Comparison of ENCODE assay signal across 8 cellular contexts in the genomic region with DNA sequence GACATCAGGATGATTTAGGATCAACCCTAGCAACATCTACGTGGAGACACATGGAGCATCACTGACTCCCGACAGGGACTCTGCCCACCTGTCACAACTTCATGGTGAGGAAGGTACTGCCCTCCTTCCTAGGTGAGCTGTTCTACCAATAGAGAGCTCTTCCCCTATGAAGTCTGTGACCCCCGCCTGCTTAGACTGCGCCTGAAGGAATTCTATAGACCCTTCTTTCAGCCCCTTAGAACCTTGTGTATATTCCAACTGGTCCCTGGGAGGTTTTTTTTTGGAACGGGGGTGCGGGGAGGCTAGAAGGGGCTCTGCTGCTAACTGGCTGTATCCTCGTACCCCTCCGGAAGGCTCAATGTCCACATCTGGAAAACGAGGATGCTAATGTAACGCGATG. TPM values are rescaled to one million over a fixed set of nuclear protein-coding genes. Genes with fewer than 3 reads are reported as not detected.
A peak's percentile ranks its signal among the peaks of the same experiment; 100 is the strongest.
DNase-seq lines count a peak whose midpoint lies in the region; ATAC-seq, FAIRE-seq and TF ChIP-seq lines count a peak whose summit lies in the region.

No MANE protein-coding gene starts in this region.

- peaks cover 2% of the 10 kb centered on the region; the same call in 1 of the 2 replicates for H3K4me1 ChIP-seq in IMR-90 (ENCODE audit: control insufficient read depth, insufficient read depth, low read length)
- H3K4me1 ChIP-seq in mucosa of stomach (ENCODE audit: control insufficient read depth, insufficient read depth, low read length) = peaks cover 11% of the 10 kb centered on the region

- peak overlapping the region; percentile 0 for H2AFZ ChIP-seq in IMR-90 (replicated peaks; ENCODE audit: low read length, poor library complexity)

- peak overlapping the region; percentile 95 for H3K4me3 ChIP-seq in AG04450 (ENCODE audit: low read depth, low read length)
- peak overlapping the region; percentile 66 for H3K4me3 ChIP-seq in IMR-90 (ENCODE audit: insufficient read depth, low read depth, low read length)
- peak overlapping the region; percentile 53 for H3K4me3 ChIP-seq in bronchial epithelial cell (ENCODE audit: low read depth, low read length)
- peak overlapping the region; percentile 59 for H3K4me3 ChIP-seq in mucosa of stomach (ENCODE audit: low read length)

- H3K4ac ChIP-seq in IMR-90 (ENCODE audit: low read depth, low read length) = peak overlapping the region; percentile 39; the same call in 1 of the 2 replicates

- CTCF ChIA-PET in AG04450 (lab: Charles Lee) (interaction anchor here (0.6 to 1.6 kb wide), 3 partner anchors 50 to 175 kb away, joined by 5 to 10 read pairs (median 8); no protein-coding TSS in a partner anchor), IMR-90 (lab: Yijun Ruan, JAX) (interaction anchor here (1.0 to 1.8 kb wide), 2 partner anchors 38 to 52 kb away, joined by 3 to 6 read pairs; no protein-coding TSS in a partner anchor)

- DNase-seq in AG04450 (ENCODE audit: low read depth, low spot score) (no peak), IMR-90 (no peak), bronchial epithelial cell (ENCODE audit: low read depth) (no peak), RPMI8226 (no peak), NCI-H2227 treated with DMSO at 0.1 percent for 48 hours (lab: John Stamatoyannopoulos, UW) (no peak), NCI-H748 (lab: John Stamatoyannopoulos, UW; ENCODE audit: unreplicated experiment) (no peak)
- no peak for DNase-seq in NK-92 treated with Interleukin-12 subunit alpha and Interleukin-12 subunit beta, amount 100 ng/mL, for 24 hours (lab: John Stamatoyannopoulos, UW)

- in situ Hi-C loops in IMR-90 (cut with MboI; ENCODE audit: low sequenced_read_pairs) = loop anchor here (10.0 kb wide), 1 partner anchor 219 kb away; no protein-coding TSS in a partner anchor

- TF ChIP-seq POLR2A in IMR-90 (IDR thresholded peaks at IDR 0.05; ENCODE audit: low read depth, low read length) = no peak

- no peak for FAIRE-seq in bronchial epithelial cell (lab: Jason Lieb, UNC)

- no peak overlapping the region for H4K91ac ChIP-seq in IMR-90 (ENCODE audit: insufficient read depth, low read depth, low read length)

- H2AK9ac ChIP-seq in IMR-90 (replicated peaks; ENCODE audit: low read depth, low read length, poor library complexity) = peak overlapping the region; percentile 65

- H4K20me1 ChIP-seq in IMR-90 (ENCODE audit: insufficient read depth, low read length) = no peaks in the 10 kb centered on the region

- H3K36me3 ChIP-seq in IMR-90 (ENCODE audit: control insufficient read depth, insufficient read depth, low read length) (peaks cover 12% of the 10 kb centered on the region), bronchial epithelial cell (ENCODE audit: control insufficient read depth, insufficient read depth, low read length) (peaks cover 1% of the 10 kb centered on the region), mucosa of stomach (ENCODE audit: control insufficient read depth, insufficient read depth, low read length) (no peaks in the 10 kb centered on the region)

- H4K5ac ChIP-seq in IMR-90 (ENCODE audit: low read depth, low read length) = no peak overlapping the region

- H4K8ac ChIP-seq in IMR-90 (ENCODE audit: low read depth in 2 of 2, low read length in 2 of 2) = peak overlapping the region; percentile 76 to 94; a peak in 2 of 4 replicates

- 0% methylated on average over 3 of the region's 11 CpGs; no CpG with 5 or more reads in 1 of the 2 experiments for WGBS in IMR-90 (ENCODE audit: extremely low coverage in 2 of 2, insufficient read length in 1 of 2), 2 experiments

- TF ChIP-seq RAD21 in IMR-90 (IDR thresholded peaks at IDR 0.05; ENCODE audit: low read length) = no peak

- H3K18ac ChIP-seq in IMR-90 (ENCODE audit: low read depth, low read length) = no peak overlapping the region

- H3K9me3 ChIP-seq in AG04450 (ENCODE audit: control insufficient read depth, insufficient read depth, low read length) = no peaks in the 10 kb centered on the region
- no peaks in the 10 kb centered on the region for H3K9me3 ChIP-seq in IMR-90 (ENCODE audit: control insufficient read depth, insufficient read depth, low read length)
- H3K9me3 ChIP-seq in mucosa of stomach (ENCODE audit: control insufficient read depth, low read length) = no peaks in the 10 kb centered on the region

- H3K79me1 ChIP-seq in IMR-90 (ENCODE audit: low read depth in 1 of 2, low read length in 2 of 2) = peaks cover 26 to 30% of the 10 kb centered on the region in 2 experiments

- peak overlapping the region; percentile 96; the same call in 1 of the 2 replicates for H3K14ac ChIP-seq in IMR-90 (replicated peaks; ENCODE audit: low read depth, low read length)

- H3K23ac ChIP-seq in IMR-90 (ENCODE audit: low read depth, low read length) = no peak overlapping the region; the same call in 1 of the 2 replicates

- H3K27me3 ChIP-seq in AG04450 (ENCODE audit: control insufficient read depth, insufficient read depth, low read length) (no peaks in the 10 kb centered on the region), IMR-90 (ENCODE audit: control insufficient read depth, insufficient read depth, low read length) (no peaks in the 10 kb centered on the region), bronchial epithelial cell (ENCODE audit: control insufficient read depth, insufficient read depth, low read length) (no peaks in the 10 kb centered on the region), mucosa of stomach (ENCODE audit: control insufficient read depth, insufficient read depth, low read length) (no peaks in the 10 kb centered on the region)

- no peak overlapping the region for H2AK5ac ChIP-seq in IMR-90 (ENCODE audit: low read depth, low read length)

- H3K9ac ChIP-seq in IMR-90 (ENCODE audit: low read depth, low read length) (peak overlapping the region; percentile 92), mucosa of stomach (ENCODE audit: low read length) (peak overlapping the region; percentile 81)

- H2BK20ac ChIP-seq in IMR-90 (ENCODE audit: low read depth, low read length) = no peak overlapping the region

- no peak overlapping the region for H2BK15ac ChIP-seq in IMR-90 (ENCODE audit: low read depth, low read length)

- peaks cover 4% of the 10 kb centered on the region for H3K9me1 ChIP-seq in IMR-90 (ENCODE audit: insufficient read depth, low read length)

- H2BK120ac ChIP-seq in IMR-90 (ENCODE audit: low read depth, low read length) = no peak overlapping the region

- intact Hi-C loops in IMR-90 (cut with micrococcal nuclease) = loop anchor here (1.0 kb wide), 1 partner anchor 173 kb away; a partner anchor contains a TSS

- dilution Hi-C loops in IMR-90 (cut with HindIII; ENCODE audit: low sequenced_read_pairs, unreplicated experiment) = no loop called here

- no peak overlapping the region for H2BK5ac ChIP-seq in IMR-90 (ENCODE audit: low read depth, low read length, poor library complexity, severe bottlenecking)

- POLR2A ChIA-PET in AG04450 (lab: Yijun Ruan, JAX) = interaction anchor here (0.7 to 1.2 kb wide), 6 partner anchors 52 to 232 kb away, joined by 3 to 11 read pairs (median 4); a partner anchor contains a TSS
- POLR2A ChIA-PET in IMR-90 (lab: Charles Lee; ENCODE audit: unreplicated experiment) = no interaction called here

- peak overlapping the region; percentile 95 for H3K4me2 ChIP-seq in IMR-90 (ENCODE audit: low read depth, low read length)

- H3K27ac ChIP-seq in AG04450 (ENCODE audit: low read depth, low read length) = no peak overlapping the region
- no peak overlapping the region for H3K27ac ChIP-seq in IMR-90 (ENCODE audit: insufficient read depth, low read length)

- no peak for ATAC-seq in IMR-90 (ENCODE audit: low read depth)

- H3K56ac ChIP-seq in IMR-90 (ENCODE audit: extremely low read depth, insufficient read depth, low read length) = peak overlapping the region; percentile 94; the same call in 1 of the 2 replicates

- BruUV-seq in IMR-90 (replicated peaks; lab: Mats Ljungman, UMichigan) = no TSS peak

- TF ChIP-seq CTCF in AG04450 (IDR thresholded peaks at IDR 0.05; ENCODE audit: low read depth, low read length) (no peak), IMR-90 (conservative IDR thresholded peaks at IDR 0.05; ENCODE audit: low read depth, low read length) (no peak), bronchial epithelial cell (IDR thresholded peaks at IDR 0.05; ENCODE audit: insufficient read depth, low read length, severe bottlenecking) (no peak)

TF ChIP-seq in IMR-90, 13 proteins besides CTCF, POLR2A, EP300 and RAD21 (continues in another document):
- TF ChIP-seq RCOR1 (IDR thresholded peaks at IDR 0.05; ENCODE audit: insufficient replicate concordance, low read length) = no peak
- TF ChIP-seq, protein P1, sequence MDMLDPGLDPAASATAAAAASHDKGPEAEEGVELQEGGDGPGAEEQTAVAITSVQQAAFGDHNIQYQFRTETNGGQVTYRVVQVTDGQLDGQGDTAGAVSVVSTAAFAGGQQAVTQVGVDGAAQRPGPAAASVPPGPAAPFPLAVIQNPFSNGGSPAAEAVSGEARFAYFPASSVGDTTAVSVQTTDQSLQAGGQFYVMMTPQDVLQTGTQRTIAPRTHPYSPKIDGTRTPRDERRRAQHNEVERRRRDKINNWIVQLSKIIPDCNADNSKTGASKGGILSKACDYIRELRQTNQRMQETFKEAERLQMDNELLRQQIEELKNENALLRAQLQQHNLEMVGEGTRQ (IDR thresholded peaks at IDR 0.05; ENCODE audit: low read depth, low read length) = no peak
- TF ChIP-seq FOS (IDR thresholded peaks at IDR 0.05; ENCODE audit: low read depth, low read length) = no peak
- no peak for TF ChIP-seq MAFK (IDR thresholded peaks at IDR 0.05; ENCODE audit: low read depth, low read length)
- TF ChIP-seq RFX5 (IDR thresholded peaks at IDR 0.05; ENCODE audit: low read depth, low read length) = no peak
- no peak for TF ChIP-seq MAZ (IDR thresholded peaks at IDR 0.05; ENCODE audit: borderline replicate concordance, low read depth, low read length)

RNA-seq across cellular contexts. Expression of a gene that starts 0.6 kb away (rescaled TPM):
- polyA plus RNA-seq in AG04450 (2011; rRNA removed) (28.4 and 29.4 TPM in 2 replicates), IMR-90 (2012; rRNA removed) (23.4 and 24.0 TPM in 2 replicates)
- 45.2 and 47.7 TPM in 2 replicates for polyA minus RNA-seq in AG04450 (2011; rRNA and poly(A)+ RNA removed)
- total RNA-seq in IMR-90 (2012; rRNA removed) (44.4 and 52.5 TPM in 2 replicates), bronchial epithelial cell (17.5 and 29.7 TPM in 2 replicates)
- 11.1 and 11.6 TPM in 2 replicates for polyA plus RNA-seq in IMR-90 (2012; cell fraction: cytosol; rRNA removed)
- polyA plus RNA-seq in IMR-90 (2012; cell fraction: nucleus; rRNA removed; ENCODE audit: low replicate concordance) = 45.5 and 82.3 TPM in 2 replicates

RNA-seq across cellular contexts. Expression of a gene that starts 29.2 kb away (rescaled TPM):
- polyA plus RNA-seq in AG04450 (2011; rRNA removed) (3.1 and 3.3 TPM in 2 replicates), IMR-90 (2012; rRNA removed) (0.97 and 1.3 TPM in 2 replicates)
- 2.0 and 2.5 TPM in 2 replicates for polyA minus RNA-seq in AG04450 (2011; rRNA and poly(A)+ RNA removed)
- total RNA-seq in IMR-90 (2012; rRNA removed) (0.83 and 0.90 TPM in 2 replicates), bronchial epithelial cell (0.77 and 1.3 TPM in 2 replicates)
- polyA plus RNA-seq in IMR-90 (2012; cell fraction: cytosol; rRNA removed) = 0.63 and 0.81 TPM in 2 replicates
- polyA plus RNA-seq in IMR-90 (2012; cell fraction: nucleus; rRNA removed; ENCODE audit: low replicate concordance) = 0.12 and 0.50 TPM in 2 replicates
